In genomic region chr17:19526950-19527349, GRCh38 we compare ENCODE assay signal across 1 cellular context.
TF ChIP-seq lines count a peak whose summit lies in the region.

No MANE protein-coding gene starts in this region.

TF ChIP-seq in HepG2, 621 proteins besides CTCF, POLR2A, EP300 and RAD21:
- TF ChIP-seq ZNF770 (CRISPR knock-in tag; IDR thresholded peaks at IDR 0.05) (peak; percentile 89), ZNF460 (CRISPR knock-in tag; IDR thresholded peaks at IDR 0.05; ENCODE audit: borderline replicate concordance) (peak; percentile 72)
